In genomic region chr16:87865902-87866565, GRCh38 we compare ENCODE assay signal across 8 cellular contexts. TPM values are rescaled to one million over a fixed set of nuclear protein-coding genes. Genes with fewer than 3 reads are reported as not detected.
DNase-seq lines count a peak whose midpoint lies in the region; ATAC-seq, FAIRE-seq and TF ChIP-seq lines count a peak whose summit lies in the region.
"Not testable (repeated sequence)": the region's sequence is repeated elsewhere in the genome, so short reads cannot be mapped to it uniquely, and the experiment has no call there.

No MANE protein-coding gene starts in this region.

- TF ChIP-seq EP300 in K562 (IDR thresholded peaks at IDR 0.05; ENCODE audit: low read length), result not testable (repeated sequence)

- H3K36me3 Mint-ChIP-seq in Calu3 (ENCODE audit: insufficient read depth, unreplicated experiment), result peaks cover 98% of the 10 kb centered on the region
- peaks cover 36% of the 10 kb centered on the region for H3K36me3 Mint-ChIP-seq in T-helper 1 cell treated with Interleukin-12 subunit alpha and Interleukin-12 subunit beta and Interleukin-4 antibody, amounts not matched to agents 30 μg/mL and 1 μg/mL, for 36 hours (ENCODE audit: low read depth)
- not testable (repeated sequence) for H3K36me3 Mint-ChIP-seq in type B pancreatic cell

- not testable (repeated sequence) for H3K27me3 ChIP-seq in K562 (ENCODE audit: control insufficient read depth in 2 of 2, insufficient read depth in 2 of 2, low read length in 2 of 2)
- peaks cover 20% of the 10 kb centered on the region for H3K27me3 ChIP-seq in left ventricle myocardium inferior (ENCODE audit: low read depth)

- not testable (repeated sequence) for H3K9me3 Mint-ChIP-seq in Calu3 (ENCODE audit: low read depth, unreplicated experiment); T-helper 1 cell treated with Interleukin-12 subunit alpha and Interleukin-12 subunit beta and Interleukin-4 antibody, amounts not matched to agents 30 μg/mL and 1 μg/mL, for 36 hours; type B pancreatic cell

- not testable (repeated sequence) for BruUV-seq in Calu3 (replicated peaks; lab: Mats Ljungman, UMichigan); K562 (replicated peaks; lab: Mats Ljungman, UMichigan)

- not testable (repeated sequence) for H3K27me3 Mint-ChIP-seq in Calu3 (ENCODE audit: unreplicated experiment); T-helper 1 cell treated with Interleukin-12 subunit alpha and Interleukin-12 subunit beta and Interleukin-4 antibody, amounts not matched to agents 30 μg/mL and 1 μg/mL, for 36 hours (ENCODE audit: low read depth)
- H3K27me3 Mint-ChIP-seq in type B pancreatic cell, result peaks cover 11% of the 10 kb centered on the region

- H3K4me1 Mint-ChIP-seq in Calu3 (ENCODE audit: low read depth, unreplicated experiment), result peaks cover 41% of the 10 kb centered on the region
- peaks cover 47% of the 10 kb centered on the region for H3K4me1 Mint-ChIP-seq in T-helper 1 cell treated with Interleukin-12 subunit alpha and Interleukin-12 subunit beta and Interleukin-4 antibody, amounts not matched to agents 30 μg/mL and 1 μg/mL, for 36 hours (ENCODE audit: low read depth)
- peaks cover 25% of the 10 kb centered on the region for H3K4me1 Mint-ChIP-seq in type B pancreatic cell (ENCODE audit: unreplicated experiment)

- H3K4me3 Mint-ChIP-seq in Calu3 (ENCODE audit: low read depth, unreplicated experiment) (peak overlapping the region; percentile 80), type B pancreatic cell (peak overlapping the region; percentile 47)
- peak overlapping the region; percentile 99 for H3K4me3 Mint-ChIP-seq in T-helper 1 cell treated with Interleukin-12 subunit alpha and Interleukin-12 subunit beta and Interleukin-4 antibody, amounts not matched to agents 30 μg/mL and 1 μg/mL, for 36 hours

- intact Hi-C loops in Calu3 (cut with micrococcal nuclease; ENCODE audit: unreplicated experiment); K562 (cut with micrococcal nuclease); left ventricle myocardium inferior (cut with micrococcal nuclease): not testable (repeated sequence)

- peak overlapping the region; percentile 67 for H3K4me2 ChIP-seq in K562 (ENCODE audit: insufficient read depth, low read length)

- in situ Hi-C loops in K562 (cut with MboI), result not testable (repeated sequence)

- H3K36me3 ChIP-seq in KOPT-K1 (ENCODE audit: insufficient read depth, low read length), result peaks cover 41% of the 10 kb centered on the region
- peaks cover 44% of the 10 kb centered on the region; the same call in 2 of the 3 replicates for H3K36me3 ChIP-seq in K562 (ENCODE audit: control insufficient read depth, insufficient read depth, low read length)
- not testable (repeated sequence) for H3K36me3 ChIP-seq in left ventricle myocardium inferior

- peak overlapping the region in 1 of 2 experiments; percentile 69; a peak in 2 of 4 replicates for H3K9ac ChIP-seq in K562 (ENCODE audit: insufficient read depth in 1 of 2, low read depth in 2 of 2, low read length in 2 of 2)

- H3K9me1 ChIP-seq in K562 (ENCODE audit: control insufficient read depth, insufficient read depth, low read length), result not testable (repeated sequence)

- H3K4me3 ChIP-seq in K562 (peak overlapping the region; percentile 74), retinal pigment epithelial cell (ENCODE audit: low read length) (peak overlapping the region; percentile 51)
- H3K4me3 ChIP-seq in left ventricle myocardium inferior, result not testable (repeated sequence)

- WGBS in K562 (ENCODE audit: insufficient coverage, low coverage, missing lambda C conversion rate), result 45% methylated on average over 16 of the region's 16 CpGs

- peaks cover 49% of the 10 kb centered on the region for H4K20me1 ChIP-seq in K562 (replicated peaks; ENCODE audit: control insufficient read depth, insufficient read depth, low read length)

- peaks cover 78% of the 10 kb centered on the region for H3K79me2 ChIP-seq in K562 (ENCODE audit: control insufficient read depth, insufficient read depth, low read length)

- not testable (repeated sequence) for TF ChIP-seq CTCF in Calu3 (IDR thresholded peaks at IDR 0.05; ENCODE audit: unreplicated experiment); K562 (IDR thresholded peaks at IDR 0.05 in 2 of 3, conservative IDR thresholded peaks at IDR 0.05 in 1 of 3; ENCODE audit: insufficient read depth in 2 of 3, low read depth in 1 of 3, low read length in 3 of 3); left ventricle myocardium inferior (IDR thresholded peaks at IDR 0.05; ENCODE audit: borderline replicate concordance); retinal pigment epithelial cell (conservative IDR thresholded peaks at IDR 0.05; ENCODE audit: low read depth, low read length); type B pancreatic cell (conservative IDR thresholded peaks at IDR 0.05)

- CTCF ChIA-PET in Calu3 (lab: Charles Lee), result interaction anchor here (0.6 to 7.3 kb wide), 3 partner anchors 10 to 107 kb away, joined by 5 to 185 read pairs (median 6); no protein-coding TSS in a partner anchor
- CTCF ChIA-PET in K562 (lab: Yijun Ruan, JAX; ENCODE audit: low intra/inter-chr PET ratio), result not testable (repeated sequence)

- FAIRE-seq in K562 (lab: Jason Lieb, UNC), result not testable (repeated sequence)

- TF ChIP-seq RAD21 in K562 (CRISPR knock-in tag; conservative IDR thresholded peaks at IDR 0.05 in 1 of 2, IDR thresholded peaks at IDR 0.05 in 1 of 2), result not testable (repeated sequence)

- H3K9me3 ChIP-seq in KOPT-K1 (ENCODE audit: insufficient read depth, low read length, poor library complexity, severe bottlenecking); K562 (replicated peaks; ENCODE audit: control insufficient read depth, insufficient read depth, low read depth, low read length); left ventricle myocardium inferior (replicated peaks): not testable (repeated sequence)

- DNase-seq in Calu3; K562 (ENCODE audit: extremely low read depth in 1 of 4, low spot score in 3 of 4); retinal pigment epithelial cell (ENCODE audit: low read depth); type B pancreatic cell (ENCODE audit: extremely low spot score, unreplicated experiment): not testable (repeated sequence)
- DNase-seq in activated T-cell treated with anti-CD3 and anti-CD28 coated beads, Interleukin-2, amount 50 U/mL, for 1 hour, result peak; percentile 55
- DNase-seq in left ventricle myocardium inferior, result peak; percentile 8

- H3K27ac ChIP-seq in KOPT-K1 (ENCODE audit: low read depth, low read length, poor library complexity, severe bottlenecking), result peak overlapping the region; percentile 79
- H3K27ac ChIP-seq in K562 (ENCODE audit: extremely low read depth, low read depth, low read length); left ventricle myocardium inferior (replicated peaks): not testable (repeated sequence)

- H3K4me1 ChIP-seq in K562 (replicated peaks in 1 of 2; ENCODE audit: control insufficient read depth in 2 of 2, insufficient read depth in 2 of 2, low read length in 2 of 2) (peaks cover 36 to 52% of the 10 kb centered on the region in 2 experiments), left ventricle myocardium inferior (peaks cover 29% of the 10 kb centered on the region)

- H3K27ac Mint-ChIP-seq in Calu3 (ENCODE audit: unreplicated experiment) (peak overlapping the region; percentile 91), type B pancreatic cell (peak overlapping the region; percentile 97)
- peak overlapping the region; percentile 100 for H3K27ac Mint-ChIP-seq in T-helper 1 cell treated with Interleukin-12 subunit alpha and Interleukin-12 subunit beta and Interleukin-4 antibody, amounts not matched to agents 30 μg/mL and 1 μg/mL, for 36 hours

- not testable (repeated sequence) for H2AFZ ChIP-seq in K562 (ENCODE audit: low read depth, low read length)

- POLR2A ChIA-PET in K562 (lab: Yijun Ruan, JAX), result interaction anchor here (0.7 to 6.8 kb wide), 3 partner anchors 11 to 40 kb away, joined by 3 to 70 read pairs (median 4); no protein-coding TSS in a partner anchor

- TF ChIP-seq POLR2A in K562 (conservative IDR thresholded peaks at IDR 0.05), result not testable (repeated sequence)

- ATAC-seq in K562, result not testable (repeated sequence)

TF ChIP-seq in K562, 482 proteins besides CTCF, POLR2A, EP300 and RAD21:
- TF ChIP-seq RBFOX2 (IDR thresholded peaks at IDR 0.05; ENCODE audit: low read depth, low read length), result peak; percentile 9
- 0 out of 2 replicates have a peak, but pooled peaks have one; percentile 20 for TF ChIP-seq TFAP4 (CRISPR knock-in tag; IDR thresholded peaks at IDR 0.05; ENCODE audit: borderline replicate concordance)

RNA-seq across cellular contexts. Expression of gene SLC7A5, which starts 3.3 kb away (rescaled TPM):
- total RNA-seq in Calu3 (2022), result 379 and 501 TPM in 2 replicates
- 56.8 and 152 TPM in 2 replicates for total RNA-seq in K562 (2011; cell fraction: chromatin; rRNA removed; ENCODE audit: low replicate concordance)
- total RNA-seq in K562 (2011; cell fraction: nucleolus; rRNA removed), result 157 and 188 TPM in 2 replicates
- 147 and 156 TPM in 2 replicates for total RNA-seq in K562 (2011; cell fraction: nucleoplasm; rRNA removed)
- total RNA-seq in K562 (2014; rRNA removed), result 60.8 and 75.7 TPM in 2 replicates
- total RNA-seq in K562 (2014; rRNA removed; fragmentation: Illumina TruSeq; extraction: Trizol), result 16.9 and 18.6 TPM in 2 replicates
- total RNA-seq in K562 (2015; rRNA removed; fragmentation: Illumina TruSeq; extraction: Trizol), result 18.2 and 21.2 TPM in 2 replicates
- 187 and 220 TPM in 2 replicates for total RNA-seq in K562 (2021)
- polyA plus RNA-seq in K562 (2011; rRNA removed), result 14.2 and 19.4 TPM in 2 replicates
- 25.5 and 34.2 TPM in 2 replicates for polyA plus RNA-seq in K562 (2011; cell fraction: cytosol; rRNA removed)
- polyA plus RNA-seq in K562 (2011; cell fraction: nucleus; rRNA removed), result 35.3 and 43.3 TPM in 2 replicates
- 65.7 and 239 TPM in 2 replicates for polyA plus RNA-seq in K562 (2012)
- polyA plus RNA-seq in K562 (2014; fragmentation: Illumina TruSeq; extraction: Trizol), result 97.4 and 161 TPM in 2 replicates
- polyA plus RNA-seq in K562 (2014; fragmentation: Nextera tagmentation; extraction: Ambion mirVana), result 1 to 10 TPM; 1.9 to 4.9 TPM
- polyA plus RNA-seq in K562 (2014; rRNA removed), result 78.0 and 83.8 TPM in 2 replicates
- 11.7 and 15.5 TPM in 2 replicates for polyA minus RNA-seq in K562 (2011; rRNA and poly(A)+ RNA removed)
- 39.4 and 72.3 TPM in 2 replicates for polyA minus RNA-seq in K562 (2011; cell fraction: cytosol; rRNA and poly(A)+ RNA removed)
- polyA minus RNA-seq in K562 (2011; cell fraction: nucleus; rRNA and poly(A)+ RNA removed), result 18.2 and 21.2 TPM in 2 replicates
- total RNA-seq in left ventricle myocardium inferior, result 4.6 TPM
- total RNA-seq in type B pancreatic cell (ENCODE audit: low replicate concordance), result 40.4 and 51.2 TPM in 2 replicates

Comparison
In these comparisons a context has a peak if more than half of its experiments do, and no peak if none do; other contexts are left out.
1. H3K4me3 Mint-ChIP-seq: peak in every context shown above with its lines; median percentile 99 in T-helper 1 cell treated with Interleukin-12 subunit alpha and Interleukin-12 subunit beta and Interleukin-4 antibody, amounts not matched to agents 30 μg/mL and 1 μg/mL, for 36 hours; 80 in Calu3; 47 in type B pancreatic cell.